In genomic region chr9:71725590-71726338, GRCh38 we compare ENCODE assay signal across 13 cellular contexts. TPM values are rescaled to one million over a fixed set of nuclear protein-coding genes. Genes with fewer than 3 reads are reported as not detected.
DNase-seq lines count a peak whose midpoint lies in the region; ATAC-seq, FAIRE-seq and TF ChIP-seq lines count a peak whose summit lies in the region.
"Had no signal": no experiment of that assay in that cellular context is flagged by ENCODE, and none has a peak within 500 bp of the region (broad histone marks: within the 10 kb centered on the region; RNA-seq: fewer than 3 reads in every experiment).

No MANE protein-coding gene starts in this region.

- H3K27me3 ChIP-seq in bronchial epithelial cell (ENCODE audit: control insufficient read depth, insufficient read depth, low read length) (no peaks in the 10 kb centered on the region), right atrium auricular region (no peaks in the 10 kb centered on the region), GM23338 (ENCODE audit: insufficient read depth) (no peaks in the 10 kb centered on the region)

- ATAC-seq in HG02973 (IDR thresholded peaks at IDR 0.05; ENCODE audit: unreplicated experiment) (no peak), GM23338 (no peak)
- ATAC-seq: left ventricle myocardium superior, sciatic nerve had no signal

- DNase-seq in DMS 273 (lab: John Stamatoyannopoulos, UW; ENCODE audit: unreplicated experiment) (peak; percentile 81), NCI-H2196 treated with DMSO at 0.1 percent for 48 hours (lab: John Stamatoyannopoulos, UW; ENCODE audit: unreplicated experiment) (peak; percentile 25), bronchial epithelial cell (ENCODE audit: low read depth) (peak; percentile 99), lung microvascular endothelial cell (ENCODE audit: low read depth in 2 of 2) (peak; percentile 89 to 95), right atrium auricular region (ENCODE audit: low spot score) (no peak), GM23338 (ENCODE audit: low spot score) (no peak)
- DNase-seq in stimulated activated CD4-positive, alpha-beta T cell treated with anti-CD3 and anti-CD28 coated beads, Interleukin-4, amount 100 ng/mL, for 4 hours = no peak
- DNase-seq: activated CD4-positive, alpha-beta T cell treated with anti-CD3 and anti-CD28 coated beads for 4 hours; endodermal cell; left ventricle myocardium superior had no signal

- FAIRE-seq in bronchial epithelial cell (lab: Jason Lieb, UNC) = no peak

- H3K4me2 ChIP-seq in GM23338 = no peak overlapping the region

- no peak overlapping the region for H3K4me3 ChIP-seq in bronchial epithelial cell (ENCODE audit: low read depth, low read length)
- no peak overlapping the region for H3K4me3 ChIP-seq in right atrium auricular region
- H3K4me3 ChIP-seq in GM23338 = no peak overlapping the region

- H3K9me3 Mint-ChIP-seq in GM23338 = no peaks in the 10 kb centered on the region
- H3K9me3 Mint-ChIP-seq: activated naive CD4-positive, alpha-beta T cell treated with anti-CD3 and anti-CD28 coated beads, Interleukin-2, amount 50 U/mL, for 24 hours; endodermal cell had no signal

- no peak for TF ChIP-seq CTCF in bronchial epithelial cell (IDR thresholded peaks at IDR 0.05; ENCODE audit: insufficient read depth, low read length, severe bottlenecking)
- TF ChIP-seq CTCF in right atrium auricular region (IDR thresholded peaks at IDR 0.05) = no peak
- no peak for TF ChIP-seq CTCF in GM23338 (conservative IDR thresholded peaks at IDR 0.05; ENCODE audit: low read depth in 2 of 2)

- no peaks in the 10 kb centered on the region for H4K20me1 ChIP-seq in GM23338 (replicated peaks; ENCODE audit: insufficient read depth)

- no peak overlapping the region for H2AFZ ChIP-seq in GM23338

- no peaks in the 10 kb centered on the region for H3K4me1 ChIP-seq in right atrium auricular region
- no peaks in the 10 kb centered on the region for H3K4me1 ChIP-seq in GM23338 (ENCODE audit: insufficient read depth)

- no peak overlapping the region for H3K27ac Mint-ChIP-seq in GM23338
- H3K27ac Mint-ChIP-seq: endodermal cell had no signal

- H3K36me3 ChIP-seq in bronchial epithelial cell (ENCODE audit: control insufficient read depth, insufficient read depth, low read length) (peaks cover 7% of the 10 kb centered on the region), right atrium auricular region (peaks cover 36% of the 10 kb centered on the region), GM23338 (ENCODE audit: insufficient read depth) (peaks cover 59% of the 10 kb centered on the region)

- no peak overlapping the region for H3K4me3 Mint-ChIP-seq in GM23338
- H3K4me3 Mint-ChIP-seq: activated naive CD4-positive, alpha-beta T cell treated with anti-CD3 and anti-CD28 coated beads, Interleukin-2, amount 50 U/mL, for 24 hours; endodermal cell had no signal

- H3K9me2 ChIP-seq in GM23338 (ENCODE audit: insufficient read depth) = no peaks in the 10 kb centered on the region

- no peaks in the 10 kb centered on the region for H3K4me1 Mint-ChIP-seq in GM23338
- H3K4me1 Mint-ChIP-seq: endodermal cell had no signal

- no peak overlapping the region for H3K27ac ChIP-seq in right atrium auricular region
- H3K27ac ChIP-seq in GM23338 (ENCODE audit: low read depth) = no peak overlapping the region

- no peaks in the 10 kb centered on the region for H3K27me3 Mint-ChIP-seq in GM23338 (ENCODE audit: insufficient read depth, low read depth, poor library complexity)
- H3K27me3 Mint-ChIP-seq: activated naive CD4-positive, alpha-beta T cell treated with anti-CD3 and anti-CD28 coated beads, Interleukin-2, amount 50 U/mL, for 24 hours had no signal

- H3F3A ChIP-seq in GM23338 (replicated peaks; ENCODE audit: low read depth) = no peaks in the 10 kb centered on the region

- no peaks in the 10 kb centered on the region for H3K9me3 ChIP-seq in right atrium auricular region

- no peaks in the 10 kb centered on the region for H3K79me2 ChIP-seq in GM23338 (replicated peaks; ENCODE audit: insufficient read depth)

- peaks cover 71% of the 10 kb centered on the region for H3K36me3 Mint-ChIP-seq in GM23338 (ENCODE audit: low read depth)

TF ChIP-seq in GM23338, 12 proteins besides CTCF, POLR2A, EP300 and RAD21:
- TF ChIP-seq EZH2 (IDR thresholded peaks at IDR 0.05; ENCODE audit: low read depth, unreplicated experiment) = no peak
- no peak for TF ChIP-seq EZH2phosphoT487 (IDR thresholded peaks at IDR 0.05; ENCODE audit: unreplicated experiment)
- TF ChIP-seq STAT1 (IDR thresholded peaks at IDR 0.05; ENCODE audit: unreplicated experiment) = no peak
- no peak for TF ChIP-seq ETS1 (IDR thresholded peaks at IDR 0.05)
- no peak for TF ChIP-seq JUNB (IDR thresholded peaks at IDR 0.05; ENCODE audit: unreplicated experiment)
- TF ChIP-seq ZNF114 (CRISPR knock-in tag; IDR thresholded peaks at IDR 0.05) = no peak
- TF ChIP-seq ZNF331 (CRISPR knock-in tag; IDR thresholded peaks at IDR 0.05; ENCODE audit: low read depth) = no peak
- no peak for TF ChIP-seq CREB1 (CRISPR knock-in tag; IDR thresholded peaks at IDR 0.05; ENCODE audit: low read depth)
- no peak for TF ChIP-seq NANOG (IDR thresholded peaks at IDR 0.05; ENCODE audit: borderline replicate concordance)
- no peak for TF ChIP-seq REST (IDR thresholded peaks at IDR 0.05; ENCODE audit: unreplicated experiment)

RNA-seq across cellular contexts. Expression of gene CEMIP2, which starts 42.5 kb away (rescaled TPM):
- total RNA-seq in bronchial epithelial cell (37.6 and 58.8 TPM in 2 replicates), lung microvascular endothelial cell (340 and 660 TPM in 2 replicates), right atrium auricular region (10 to 100 TPM; 15.6 to 87.7 TPM)
- total RNA-seq in GM23338 (2014; rRNA removed; shearing (Covaris generic)) = 70.4 and 76.7 TPM in 2 replicates
- polyA plus RNA-seq in GM23338 (2016; fragmentation: Nextera tagmentation; extraction: Ambion mirVana) = 23.0 and 23.8 TPM in 2 replicates

Comparison
In these comparisons a context has a peak if more than half of its experiments do, and no peak if none do; other contexts are left out.
1. DNase-seq: peak in DMS 273 (single experiment), NCI-H2196 treated with DMSO at 0.1 percent for 48 hours (single experiment), bronchial epithelial cell (single experiment) and lung microvascular endothelial cell (2 of 2); none in stimulated activated CD4-positive, alpha-beta T cell treated with anti-CD3 and anti-CD28 coated beads, Interleukin-4, amount 100 ng/mL, for 4 hours (0 of 2), right atrium auricular region (single experiment) and GM23338 (single experiment).